In genomic region chr17:76737082-76737675, GRCh38 we compare ENCODE assay signal across 8 cellular contexts. TPM values are rescaled to one million over a fixed set of nuclear protein-coding genes. Genes with fewer than 3 reads are reported as not detected.
A peak's percentile ranks its signal among the peaks of the same experiment; 100 is the strongest.
DNase-seq lines count a peak whose midpoint lies in the region; ATAC-seq, FAIRE-seq and TF ChIP-seq lines count a peak whose summit lies in the region.

A gene with protein sequence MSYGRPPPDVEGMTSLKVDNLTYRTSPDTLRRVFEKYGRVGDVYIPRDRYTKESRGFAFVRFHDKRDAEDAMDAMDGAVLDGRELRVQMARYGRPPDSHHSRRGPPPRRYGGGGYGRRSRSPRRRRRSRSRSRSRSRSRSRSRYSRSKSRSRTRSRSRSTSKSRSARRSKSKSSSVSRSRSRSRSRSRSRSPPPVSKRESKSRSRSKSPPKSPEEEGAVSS (minus strand): TSS chr17:76737331. CDS start chr17:76737160, 171 bp downstream.

- H3K4me1 Mint-ChIP-seq in Calu3 (ENCODE audit: low read depth, unreplicated experiment) = peaks cover 24% of the 10 kb centered on the region
- peaks cover 49% of the 10 kb centered on the region for H3K4me1 Mint-ChIP-seq in mesothelial cell of epicardium

- peaks cover 70% of the 10 kb centered on the region for H3K36me3 Mint-ChIP-seq in Calu3 (ENCODE audit: insufficient read depth, unreplicated experiment)
- H3K36me3 Mint-ChIP-seq in mesothelial cell of epicardium = peaks cover 34% of the 10 kb centered on the region

- BruUV-seq in Calu3 (replicated peaks; lab: Mats Ljungman, UMichigan) = no TSS peak

- H2AFZ ChIP-seq in OCI-LY1 (ENCODE audit: low read length) = no peak within 1 kb of the TSS

- H3K36me3 ChIP-seq in HUES64 (ENCODE audit: insufficient read depth, low read length) = peaks cover 52% of the 10 kb centered on the region
- H3K36me3 ChIP-seq in OCI-LY1 (ENCODE audit: insufficient read depth, low read length) = peaks cover 57% of the 10 kb centered on the region

- H3K27me3 Mint-ChIP-seq in Calu3 (ENCODE audit: unreplicated experiment) (no peaks in the 10 kb centered on the region), mesothelial cell of epicardium (ENCODE audit: low read depth) (no peaks in the 10 kb centered on the region)

- peak; percentile 90 for FAIRE-seq in endometrium (lab: Jason Lieb, UNC)

- H3K27ac ChIP-seq in HUES64 (ENCODE audit: low read depth, low read length) = peak within 1 kb of the TSS; percentile 98
- H3K27ac ChIP-seq in OCI-LY1 (ENCODE audit: low read depth, low read length, poor library complexity, severe bottlenecking) = peak within 1 kb of the TSS; percentile 96

- H3K4me2 ChIP-seq in OCI-LY1 (ENCODE audit: low read length) = peak within 1 kb of the TSS; percentile 95

- peaks cover 14% of the 10 kb centered on the region for H3K4me1 ChIP-seq in HUES64 (ENCODE audit: insufficient read depth, low read length)
- H3K4me1 ChIP-seq in OCI-LY1 (ENCODE audit: insufficient read depth, low read length, severe bottlenecking) = peaks cover 61% of the 10 kb centered on the region

- peaks cover 43% of the 10 kb centered on the region for H3K79me2 ChIP-seq in OCI-LY1 (ENCODE audit: insufficient read depth, low read length)

- DNase-seq in Calu3 = peak; percentile 98
- peak; percentile 98 for DNase-seq in activated CD8-positive, alpha-beta memory T cell treated with anti-CD3 and anti-CD28 coated beads, Interleukin-2, amount 50 U/mL, for 4 hours
- DNase-seq in mesothelial cell of epicardium (ENCODE audit: low spot score in 2 of 2, unreplicated experiment in 2 of 2) = peak; percentile 97 to 99
- DNase-seq in stimulated activated CD8-positive, alpha-beta memory T cell treated with anti-CD3 and anti-CD28 coated beads, Interleukin-15, amount 100 ng/mL, for 48 hours (ENCODE audit: low read depth in 2 of 2) = peak; percentile 98 to 99

- H3K9me2 ChIP-seq in OCI-LY1 (ENCODE audit: low read depth, low read length) = no peaks in the 10 kb centered on the region

- H3K27ac Mint-ChIP-seq in Calu3 (ENCODE audit: unreplicated experiment) (peak within 1 kb of the TSS; percentile 97), mesothelial cell of epicardium (peak within 1 kb of the TSS; percentile 99)

- H3K9ac ChIP-seq in HUES64 (ENCODE audit: low read depth, low read length) (peak within 1 kb of the TSS; percentile 100), OCI-LY1 (ENCODE audit: low read length) (peak within 1 kb of the TSS; percentile 100)

- H3K9me3 Mint-ChIP-seq in Calu3 (ENCODE audit: low read depth, unreplicated experiment) = no peaks in the 10 kb centered on the region
- no peaks in the 10 kb centered on the region for H3K9me3 Mint-ChIP-seq in mesothelial cell of epicardium

- H3K9me3 ChIP-seq in HUES64 (ENCODE audit: insufficient read depth, low read depth, low read length) = no peaks in the 10 kb centered on the region
- H3K9me3 ChIP-seq in OCI-LY1 (ENCODE audit: low read length) = no peaks in the 10 kb centered on the region

- intact Hi-C loops in Calu3 (cut with micrococcal nuclease; ENCODE audit: unreplicated experiment) = no loop called here

- H3K4me3 Mint-ChIP-seq in Calu3 (ENCODE audit: low read depth, unreplicated experiment) = peak within 1 kb of the TSS; percentile 93
- H3K4me3 Mint-ChIP-seq in mesothelial cell of epicardium = peak within 1 kb of the TSS; percentile 98

- CTCF ChIA-PET in Calu3 (lab: Charles Lee) = no interaction called here

- H3K4me3 ChIP-seq in HUES64 (ENCODE audit: low read length) (peak within 1 kb of the TSS; percentile 97), OCI-LY1 (ENCODE audit: low read depth, low read length, poor library complexity, severe bottlenecking) (peak within 1 kb of the TSS; percentile 96)

- peak; percentile 57 for ATAC-seq in GM21447 (IDR thresholded peaks at IDR 0.05; ENCODE audit: unreplicated experiment)

- H4K20me1 ChIP-seq in OCI-LY1 (ENCODE audit: insufficient read depth, low read length) = no peaks in the 10 kb centered on the region

- TF ChIP-seq CTCF in Calu3 (IDR thresholded peaks at IDR 0.05; ENCODE audit: unreplicated experiment) (no peak), OCI-LY1 (IDR thresholded peaks at IDR 0.05; ENCODE audit: low read length) (no peak), mesothelial cell of epicardium (IDR thresholded peaks at IDR 0.05; ENCODE audit: unreplicated experiment) (no peak)

- no peaks in the 10 kb centered on the region for H3K27me3 ChIP-seq in HUES64 (ENCODE audit: insufficient read depth, low read length)
- H3K27me3 ChIP-seq in OCI-LY1 (ENCODE audit: insufficient read depth, low read length) = no peaks in the 10 kb centered on the region

- under 1% methylated on average over 60 of the region's 60 CpGs for WGBS in HUES64

- H3F3A ChIP-seq in OCI-LY1 (ENCODE audit: insufficient read depth, low read length) = peaks cover 24% of the 10 kb centered on the region

RNA-seq across cellular contexts. Expression of the gene that starts here (rescaled TPM):
- total RNA-seq in Calu3 (2022) (238 and 241 TPM in 2 replicates), mesothelial cell of epicardium (229 to 239 TPM (median 231 TPM) in 3 replicates)
- 413 TPM for polyA plus RNA-seq in HUES64 (2013, experiment 1 of 2)
- 341 TPM for polyA plus RNA-seq in HUES64 (2013, experiment 2 of 2)

Comparison
In these comparisons a context has a peak if more than half of its experiments do, and no peak if none do; other contexts are left out.
1. Peak in every context shown above with its lines: DNase-seq, ATAC-seq, H3K4me3 ChIP-seq and H3K27ac ChIP-seq.